Comparison of ENCODE assay signal across 8 cellular contexts in genomic region chr1:92960395-92961130, GRCh38. TPM values are rescaled to one million over a fixed set of nuclear protein-coding genes. Genes with fewer than 3 reads are reported as not detected.
A peak's percentile ranks its signal among the peaks of the same experiment; 100 is the strongest.
DNase-seq lines count a peak whose midpoint lies in the region; ATAC-seq and TF ChIP-seq lines count a peak whose summit lies in the region.

No MANE protein-coding gene starts in this region.

- CTCF ChIA-PET in activated CD4-positive, alpha-beta T cell treated with anti-CD3 and anti-CD28 coated beads, Interleukin-2, amount 10 ng/mL, durations not matched to agents 7 days and 5 days (lab: Charles Lee), result interaction anchor here (0.6 to 6.7 kb wide), 29 partner anchors 8 to 475 kb away, joined by 3 to 47 read pairs (median 4); partner anchors contain the start of genes MTF2 and RPL5

- DNase-seq in AG10803 (ENCODE audit: low read depth) (peak; percentile 89), NCI-H345 treated with DMSO at 0.1 percent for 48 hours (lab: John Stamatoyannopoulos, UW; ENCODE audit: unreplicated experiment) (peak; percentile 84), dermis microvascular lymphatic vessel endothelial cell (ENCODE audit: low read depth in 2 of 2) (peak; percentile 40 to 72)
- DNase-seq in activated CD4-positive, alpha-beta T cell treated with anti-CD3 and anti-CD28 coated beads, Interleukin-2, amount 10 ng/mL, durations not matched to agents 7 days and 5 days, result peak; percentile 79
- DNase-seq in stimulated activated CD4-positive, alpha-beta T cell treated with anti-CD3 and anti-CD28 coated beads, Interleukin-4, amount 100 ng/mL, for 24 hours, result peak; percentile 67

- POLR2A ChIA-PET in activated CD4-positive, alpha-beta T cell treated with anti-CD3 and anti-CD28 coated beads, Interleukin-2, amount 10 ng/mL, durations not matched to agents 7 days and 5 days (lab: Charles Lee), result no interaction called here

- peak overlapping the region; percentile 99 for H3K27ac Mint-ChIP-seq in activated CD4-positive, alpha-beta T cell treated with anti-CD3 and anti-CD28 coated beads, Interleukin-2, amount 10 ng/mL, durations not matched to agents 7 days and 5 days

- H3K9ac ChIP-seq in liver (ENCODE audit: low read depth in 1 of 2, low read length in 2 of 2), result peak overlapping the region; percentile 83 to 95

- peak; percentile 30 for ATAC-seq in GM18870 (IDR thresholded peaks at IDR 0.05; ENCODE audit: unreplicated experiment)
- ATAC-seq in HG03139 (IDR thresholded peaks at IDR 0.05; ENCODE audit: unreplicated experiment), result peak; percentile 31

- peak overlapping the region; percentile 82 for H3K4me3 Mint-ChIP-seq in activated CD4-positive, alpha-beta T cell treated with anti-CD3 and anti-CD28 coated beads, Interleukin-2, amount 10 ng/mL, durations not matched to agents 7 days and 5 days

- no peaks in the 10 kb centered on the region for H3K36me3 ChIP-seq in liver (ENCODE audit: control insufficient read depth in 4 of 4, insufficient read depth in 3 of 4, low read depth in 1 of 4, low read length in 3 of 4)

- peaks cover 4 to 36% (median 17%) of the 10 kb centered on the region in 4 donors for H3K4me1 ChIP-seq in liver (ENCODE audit: control insufficient read depth in 4 of 4, insufficient read depth in 4 of 4, low read length in 3 of 4)

- peak overlapping the region; percentile 90 to 96 for H3K27ac ChIP-seq in liver (ENCODE audit: low read depth in 1 of 2, low read length in 2 of 2)

- TF ChIP-seq CTCF in AG10803 (conservative IDR thresholded peaks at IDR 0.05; ENCODE audit: low read length) (peak; percentile 77), liver (IDR thresholded peaks at IDR 0.05; ENCODE audit: low read depth, low read length, missing input control) (peak; percentile 65)

- peaks cover 18% of the 10 kb centered on the region for H3K36me3 Mint-ChIP-seq in activated CD4-positive, alpha-beta T cell treated with anti-CD3 and anti-CD28 coated beads, Interleukin-2, amount 10 ng/mL, durations not matched to agents 7 days and 5 days (ENCODE audit: low read depth)

- H3K4me3 ChIP-seq in AG10803 (ENCODE audit: low read length), result peak overlapping the region; percentile 87
- peak overlapping the region; percentile 49 to 92 (median 71) for H3K4me3 ChIP-seq in liver (ENCODE audit: low read depth in 1 of 3, low read length in 3 of 3)

- peaks cover 38% of the 10 kb centered on the region for H3K4me1 Mint-ChIP-seq in activated CD4-positive, alpha-beta T cell treated with anti-CD3 and anti-CD28 coated beads, Interleukin-2, amount 10 ng/mL, durations not matched to agents 7 days and 5 days

- H3K9me3 Mint-ChIP-seq in activated CD4-positive, alpha-beta T cell treated with anti-CD3 and anti-CD28 coated beads, Interleukin-2, amount 10 ng/mL, durations not matched to agents 7 days and 5 days, result no peaks in the 10 kb centered on the region

- H3K27me3 Mint-ChIP-seq in activated CD4-positive, alpha-beta T cell treated with anti-CD3 and anti-CD28 coated beads, Interleukin-2, amount 10 ng/mL, durations not matched to agents 7 days and 5 days, result no peaks in the 10 kb centered on the region

- TF ChIP-seq RAD21 in liver (IDR thresholded peaks at IDR 0.05), result peak; percentile 90 to 93

- no peaks in the 10 kb centered on the region for H3K27me3 ChIP-seq in liver (ENCODE audit: control insufficient read depth in 4 of 4, insufficient read depth in 4 of 4, low read length in 3 of 4)

- under 1% methylated on average over 44 of the region's 44 CpGs for WGBS in liver

- no peaks in the 10 kb centered on the region for H3K9me3 ChIP-seq in liver (ENCODE audit: control insufficient read depth in 4 of 4, low read length in 3 of 4)

TF ChIP-seq in liver, 16 proteins besides CTCF, POLR2A, EP300 and RAD21:
- peak; percentile 67 for TF ChIP-seq YY1 (IDR thresholded peaks at IDR 0.05)
- TF ChIP-seq HNF4A (conservative IDR thresholded peaks at IDR 0.05), result peak; percentile 10 to 32
- TF ChIP-seq ATF3 (IDR thresholded peaks at IDR 0.05), result peak; percentile 37
- TF ChIP-seq NR2F2 (IDR thresholded peaks at IDR 0.05), result peak; percentile 13
- TF ChIP-seq, protein P1, sequence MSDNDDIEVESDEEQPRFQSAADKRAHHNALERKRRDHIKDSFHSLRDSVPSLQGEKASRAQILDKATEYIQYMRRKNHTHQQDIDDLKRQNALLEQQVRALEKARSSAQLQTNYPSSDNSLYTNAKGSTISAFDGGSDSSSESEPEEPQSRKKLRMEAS (IDR thresholded peaks at IDR 0.05), result peak; percentile 43
- no peak for TF ChIP-seq GABPA (IDR thresholded peaks at IDR 0.05 in 1 of 2, conservative IDR thresholded peaks at IDR 0.05 in 1 of 2)
- no peak for TF ChIP-seq HNF4G (IDR thresholded peaks at IDR 0.05)
- TF ChIP-seq, protein P2, sequence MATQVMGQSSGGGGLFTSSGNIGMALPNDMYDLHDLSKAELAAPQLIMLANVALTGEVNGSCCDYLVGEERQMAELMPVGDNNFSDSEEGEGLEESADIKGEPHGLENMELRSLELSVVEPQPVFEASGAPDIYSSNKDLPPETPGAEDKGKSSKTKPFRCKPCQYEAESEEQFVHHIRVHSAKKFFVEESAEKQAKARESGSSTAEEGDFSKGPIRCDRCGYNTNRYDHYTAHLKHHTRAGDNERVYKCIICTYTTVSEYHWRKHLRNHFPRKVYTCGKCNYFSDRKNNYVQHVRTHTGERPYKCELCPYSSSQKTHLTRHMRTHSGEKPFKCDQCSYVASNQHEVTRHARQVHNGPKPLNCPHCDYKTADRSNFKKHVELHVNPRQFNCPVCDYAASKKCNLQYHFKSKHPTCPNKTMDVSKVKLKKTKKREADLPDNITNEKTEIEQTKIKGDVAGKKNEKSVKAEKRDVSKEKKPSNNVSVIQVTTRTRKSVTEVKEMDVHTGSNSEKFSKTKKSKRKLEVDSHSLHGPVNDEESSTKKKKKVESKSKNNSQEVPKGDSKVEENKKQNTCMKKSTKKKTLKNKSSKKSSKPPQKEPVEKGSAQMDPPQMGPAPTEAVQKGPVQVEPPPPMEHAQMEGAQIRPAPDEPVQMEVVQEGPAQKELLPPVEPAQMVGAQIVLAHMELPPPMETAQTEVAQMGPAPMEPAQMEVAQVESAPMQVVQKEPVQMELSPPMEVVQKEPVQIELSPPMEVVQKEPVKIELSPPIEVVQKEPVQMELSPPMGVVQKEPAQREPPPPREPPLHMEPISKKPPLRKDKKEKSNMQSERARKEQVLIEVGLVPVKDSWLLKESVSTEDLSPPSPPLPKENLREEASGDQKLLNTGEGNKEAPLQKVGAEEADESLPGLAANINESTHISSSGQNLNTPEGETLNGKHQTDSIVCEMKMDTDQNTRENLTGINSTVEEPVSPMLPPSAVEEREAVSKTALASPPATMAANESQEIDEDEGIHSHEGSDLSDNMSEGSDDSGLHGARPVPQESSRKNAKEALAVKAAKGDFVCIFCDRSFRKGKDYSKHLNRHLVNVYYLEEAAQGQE (IDR thresholded peaks at IDR 0.05), result no peak
- TF ChIP-seq RXRA (IDR thresholded peaks at IDR 0.05), result peak; percentile 37 to 52
- peak in 1 of 2 donors; percentile 23 for TF ChIP-seq EGR1 (IDR thresholded peaks at IDR 0.05; ENCODE audit: low read depth in 2 of 2)
- no peak for TF ChIP-seq FOXA2 (IDR thresholded peaks at IDR 0.05)
- TF ChIP-seq FOXA1 (IDR thresholded peaks at IDR 0.05), result peak; percentile 35
- TF ChIP-seq, protein P3, sequence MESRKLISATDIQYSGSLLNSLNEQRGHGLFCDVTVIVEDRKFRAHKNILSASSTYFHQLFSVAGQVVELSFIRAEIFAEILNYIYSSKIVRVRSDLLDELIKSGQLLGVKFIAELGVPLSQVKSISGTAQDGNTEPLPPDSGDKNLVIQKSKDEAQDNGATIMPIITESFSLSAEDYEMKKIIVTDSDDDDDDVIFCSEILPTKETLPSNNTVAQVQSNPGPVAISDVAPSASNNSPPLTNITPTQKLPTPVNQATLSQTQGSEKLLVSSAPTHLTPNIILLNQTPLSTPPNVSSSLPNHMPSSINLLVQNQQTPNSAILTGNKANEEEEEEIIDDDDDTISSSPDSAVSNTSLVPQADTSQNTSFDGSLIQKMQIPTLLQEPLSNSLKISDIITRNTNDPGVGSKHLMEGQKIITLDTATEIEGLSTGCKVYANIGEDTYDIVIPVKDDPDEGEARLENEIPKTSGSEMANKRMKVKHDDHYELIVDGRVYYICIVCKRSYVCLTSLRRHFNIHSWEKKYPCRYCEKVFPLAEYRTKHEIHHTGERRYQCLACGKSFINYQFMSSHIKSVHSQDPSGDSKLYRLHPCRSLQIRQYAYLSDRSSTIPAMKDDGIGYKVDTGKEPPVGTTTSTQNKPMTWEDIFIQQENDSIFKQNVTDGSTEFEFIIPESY (IDR thresholded peaks at IDR 0.05), result no peak
- TF ChIP-seq JUND (IDR thresholded peaks at IDR 0.05), result no peak
- peak; percentile 77 for TF ChIP-seq TAF1 (conservative IDR thresholded peaks at IDR 0.05)
- TF ChIP-seq SP1 (IDR thresholded peaks at IDR 0.05), result peak; percentile 53

RNA-seq across cellular contexts. Expression of gene DIPK1A, which starts 0.7 kb away (rescaled TPM):
- total RNA-seq in activated CD4-positive, alpha-beta T cell treated with anti-CD3 and anti-CD28 coated beads, Interleukin-2, amount 10 ng/mL, durations not matched to agents 7 days and 5 days, result 10 to 100 TPM; 17.7 to 19.1 TPM
- total RNA-seq in dermis microvascular lymphatic vessel endothelial cell (0.13 and 0.76 TPM in 2 replicates), liver (10 to 100 TPM in 1 of 2 donors, 1 to 10 TPM in 1; 7.9 to 11.6 TPM)
- 10 to 100 TPM in 1 of 2 donors, 1 to 10 TPM in 1; 9.9 to 10.4 TPM for polyA plus RNA-seq in liver

Comparison
In these comparisons a context has a peak if more than half of its experiments do, and no peak if none do; other contexts are left out.
1. Peak in every context shown above with its lines: DNase-seq, ATAC-seq, H3K4me3 ChIP-seq and H3K27ac ChIP-seq.